17 cellular contexts compared by ENCODE assay signal in the genomic region with DNA sequence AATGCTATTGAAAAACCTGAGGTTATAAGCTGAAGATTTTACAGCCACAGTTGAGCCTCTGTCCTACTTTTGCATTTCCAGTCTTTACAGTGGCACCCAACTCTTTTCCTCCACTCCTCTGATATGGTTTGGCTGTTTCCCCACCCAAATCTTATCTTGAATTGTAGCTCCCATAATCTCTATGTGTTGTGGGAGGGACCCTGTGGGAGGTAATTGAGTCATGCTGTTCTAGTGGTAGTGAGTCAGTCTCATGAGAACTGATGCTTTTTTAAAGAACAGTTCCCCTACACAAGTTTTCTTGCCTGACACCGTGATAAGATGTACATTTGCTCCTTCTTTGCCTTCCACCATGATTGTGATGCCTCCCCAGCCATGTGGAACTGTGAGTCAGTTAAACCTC.
DNase-seq lines count a peak whose midpoint lies in the region; FAIRE-seq and TF ChIP-seq lines count a peak whose summit lies in the region.
"Had no signal": no experiment of that assay in that cellular context is flagged by ENCODE, and none has a peak within 500 bp of the region (broad histone marks: within the 10 kb centered on the region; RNA-seq: fewer than 3 reads in every experiment).

No MANE protein-coding gene starts in this region.

- in situ Hi-C loops in mammary epithelial cell (cut with MboI; ENCODE audit: low sequenced_read_pairs in 2 of 2) = no loop called here

- FAIRE-seq in bronchial epithelial cell (lab: Jason Lieb, UNC) (no peak), GM19239 (lab: Jason Lieb, UNC) (no peak)
- FAIRE-seq: GM12891, HTR-8/SVneo had no signal

- no peak overlapping the region for H3K4me2 ChIP-seq in mammary epithelial cell (ENCODE audit: insufficient read depth, low read depth, low read length)

- no peak overlapping the region for H3K27ac ChIP-seq in mammary epithelial cell (ENCODE audit: insufficient read depth, low read depth, low read length)
- H3K27ac ChIP-seq: 22Rv1 had no signal

- H3K9me3 ChIP-seq in mammary epithelial cell (replicated peaks; ENCODE audit: insufficient read depth, low read length) = no peaks in the 10 kb centered on the region

- no peaks in the 10 kb centered on the region for H3K36me3 Mint-ChIP-seq in MCF 10A (ENCODE audit: insufficient read depth, unreplicated experiment)
- no peaks in the 10 kb centered on the region for H3K36me3 Mint-ChIP-seq in activated naive CD4-positive, alpha-beta T cell treated with anti-CD3 and anti-CD28 coated beads for 36 hours (ENCODE audit: low read depth)

- TF ChIP-seq CTCF in MCF 10A (IDR thresholded peaks at IDR 0.05; ENCODE audit: unreplicated experiment) (no peak), mammary epithelial cell (conservative IDR thresholded peaks at IDR 0.05 in 1 of 2, IDR thresholded peaks at IDR 0.05 in 1 of 2; ENCODE audit: extremely low read depth in 1 of 2, insufficient read depth in 1 of 2, low read depth in 1 of 2, low read length in 2 of 2) (no peak), bronchial epithelial cell (IDR thresholded peaks at IDR 0.05; ENCODE audit: insufficient read depth, low read length, severe bottlenecking) (no peak), GM10248 (IDR thresholded peaks at IDR 0.05; ENCODE audit: control extremely low read depth, extremely low read depth, low read depth, missing control alignments) (no peak)

- H3K27me3 Mint-ChIP-seq in MCF 10A (ENCODE audit: insufficient read depth, unreplicated experiment) = no peaks in the 10 kb centered on the region
- no peaks in the 10 kb centered on the region for H3K27me3 Mint-ChIP-seq in activated naive CD4-positive, alpha-beta T cell treated with anti-CD3 and anti-CD28 coated beads for 36 hours (ENCODE audit: low read depth)

- H3K27me3 ChIP-seq in mammary epithelial cell (ENCODE audit: insufficient read depth, low read length) = no peaks in the 10 kb centered on the region
- H3K27me3 ChIP-seq in bronchial epithelial cell (ENCODE audit: control insufficient read depth, insufficient read depth, low read length) = no peaks in the 10 kb centered on the region

- dilution Hi-C loops in mammary epithelial cell (cut with HindIII; ENCODE audit: low sequenced_read_pairs) = no loop called here

- intact Hi-C loops in MCF 10A (cut with micrococcal nuclease) = no loop called here
- intact Hi-C loops in mammary epithelial cell (cut with micrococcal nuclease) = no loop called here
- intact Hi-C loops in activated naive CD4-positive, alpha-beta T cell treated with anti-CD3 and anti-CD28 coated beads for 36 hours (cut with micrococcal nuclease) = no loop called here

- H3K79me2 ChIP-seq in mammary epithelial cell (ENCODE audit: insufficient read depth, low read length) = no peaks in the 10 kb centered on the region

- no peaks in the 10 kb centered on the region for H3K9me3 Mint-ChIP-seq in MCF 10A (ENCODE audit: unreplicated experiment)
- no peaks in the 10 kb centered on the region for H3K9me3 Mint-ChIP-seq in activated naive CD4-positive, alpha-beta T cell treated with anti-CD3 and anti-CD28 coated beads for 36 hours

- H3K36me3 ChIP-seq in mammary epithelial cell (ENCODE audit: insufficient read depth, low read length) (no peaks in the 10 kb centered on the region), bronchial epithelial cell (ENCODE audit: control insufficient read depth, insufficient read depth, low read length) (no peaks in the 10 kb centered on the region)

- DNase-seq in MCF 10A (ENCODE audit: unreplicated experiment) (peak; percentile 20), mammary epithelial cell (no peak), bronchial epithelial cell (ENCODE audit: low read depth) (peak; percentile 67), iris pigment epithelial cell (ENCODE audit: low read depth) (peak; percentile 2), 8988T (no peak), GM19239 (ENCODE audit: insufficient read length, low spot score) (no peak), GM10248 (ENCODE audit: extremely low spot score) (no peak)
- DNase-seq in activated naive CD4-positive, alpha-beta T cell treated with anti-CD3 and anti-CD28 coated beads for 36 hours = no peak
- DNase-seq: C1 segment of cervical spinal cord, NCI-H1048, NCI-H2107, NCI-H226, NCI-H526, PC-3 had no signal

- BruUV-seq in MCF 10A (replicated peaks; lab: Mats Ljungman, UMichigan) = no TSS peak
- no TSS peak for BruUV-seq in mammary epithelial cell (replicated peaks; lab: Mats Ljungman, UMichigan)

- CTCF ChIA-PET in MCF 10A (lab: Yijun Ruan, JAX) (no interaction called here), mammary epithelial cell (lab: Charles Lee; ENCODE audit: low non-redundant PET) (interaction anchor here (0.7 kb wide), 1 partner anchor 724 kb away, joined by 3 read pairs; no protein-coding TSS in a partner anchor), GM10248 (lab: Yijun Ruan, JAX) (no interaction called here)
- CTCF ChIA-PET in activated naive CD4-positive, alpha-beta T cell treated with anti-CD3 and anti-CD28 coated beads for 36 hours (lab: Charles Lee) = no interaction called here

- H3K4me3 ChIP-seq in mammary epithelial cell (replicated peaks in 1 of 3; ENCODE audit: insufficient read depth in 1 of 3, low read depth in 2 of 3, low read length in 3 of 3) = no peak overlapping the region
- H3K4me3 ChIP-seq in bronchial epithelial cell (ENCODE audit: low read depth, low read length) = no peak overlapping the region

- H3K27ac Mint-ChIP-seq in MCF 10A (ENCODE audit: low read depth, unreplicated experiment) = no peak overlapping the region
- H3K27ac Mint-ChIP-seq in activated naive CD4-positive, alpha-beta T cell treated with anti-CD3 and anti-CD28 coated beads for 36 hours = no peak overlapping the region

- 0% methylated on average over 1 of the region's 1 CpG for WGBS in mammary epithelial cell (ENCODE audit: low coverage, missing lambda C conversion rate)

- peaks cover 7% of the 10 kb centered on the region for H3K4me1 Mint-ChIP-seq in MCF 10A (ENCODE audit: insufficient read depth, unreplicated experiment)
- no peaks in the 10 kb centered on the region for H3K4me1 Mint-ChIP-seq in activated naive CD4-positive, alpha-beta T cell treated with anti-CD3 and anti-CD28 coated beads for 36 hours (ENCODE audit: low read depth)

- no peak overlapping the region for H2AFZ ChIP-seq in mammary epithelial cell (ENCODE audit: low read depth, low read length)

- no peak overlapping the region for H3K4me3 Mint-ChIP-seq in MCF 10A (ENCODE audit: unreplicated experiment)
- H3K4me3 Mint-ChIP-seq in activated naive CD4-positive, alpha-beta T cell treated with anti-CD3 and anti-CD28 coated beads for 36 hours = no peak overlapping the region

- POLR2A ChIA-PET in MCF 10A (lab: Yijun Ruan, JAX) (no interaction called here), GM10248 (lab: Yijun Ruan, JAX) (no interaction called here)

- no peaks in the 10 kb centered on the region for H3K4me1 ChIP-seq in mammary epithelial cell (ENCODE audit: insufficient read depth, low read length)

- no peak overlapping the region for H3K9ac ChIP-seq in mammary epithelial cell (ENCODE audit: insufficient read depth, low read length)

- no peaks in the 10 kb centered on the region for H4K20me1 ChIP-seq in mammary epithelial cell (ENCODE audit: insufficient read depth, low read length)

Comparison
In these comparisons a context has a peak if more than half of its experiments do, and no peak if none do; other contexts are left out.
1. DNase-seq: peak in MCF 10A (single experiment), bronchial epithelial cell (single experiment) and iris pigment epithelial cell (single experiment); none in mammary epithelial cell (single experiment), 8988T (single experiment), GM19239 (single experiment), GM10248 (single experiment) and activated naive CD4-positive, alpha-beta T cell treated with anti-CD3 and anti-CD28 coated beads for 36 hours (single experiment).